18 cellular contexts compared by ENCODE assay signal in genomic region chr2:198072655-198073054, GRCh38.
"Had no signal": no experiment of that assay in that cellular context is flagged by ENCODE, and none has a peak within 500 bp of the region (broad histone marks: within the 10 kb centered on the region; RNA-seq: fewer than 3 reads in every experiment).

No MANE protein-coding gene starts in this region.

- H3K27ac ChIP-seq: KMS-11, SJSA1, SK-N-MC had no signal

- DNase-seq: Kasumi-1, MM.1S, NCI-H1105, NCI-H1417 treated with DMSO at 0.1 percent for 48 hours, NCI-H187, NCI-H2029, NCI-H2227 treated with DMSO at 0.1 percent for 48 hours, NCI-H526 treated with DMSO at 0.1 percent for 48 hours, NCI-H774, Right ventricle myocardium superior, RPMI8226, SIG-M5 had no signal

- H3K9me3 ChIP-seq: SJSA1 had no signal

- H3K36me3 ChIP-seq: SJSA1 had no signal

- H3K9ac ChIP-seq: KMS-11 had no signal

- FAIRE-seq: HTR-8/SVneo, K562, RCC 7860 had no signal

- H3K4me2 ChIP-seq: KMS-11 had no signal

- H3K4me3 ChIP-seq: K562, SJSA1, SK-N-MC had no signal

- H3K4me1 ChIP-seq: SJSA1 had no signal

- H3K27me3 ChIP-seq: SJSA1 had no signal
